29 cellular contexts compared by ENCODE assay signal in genomic region chr13:36865265-36865664, GRCh38.
"Had no signal": no experiment of that assay in that cellular context is flagged by ENCODE, and none has a peak within 500 bp of the region (broad histone marks: within the 10 kb centered on the region; RNA-seq: fewer than 3 reads in every experiment).

No MANE protein-coding gene starts in this region.

- H3K36me3 ChIP-seq: transverse colon, upper lobe of right lung, uterus, vagina had no signal

- FAIRE-seq: urothelium cell line had no signal

- H3K9me3 ChIP-seq: stomach, suprapubic skin, testis, thoracic aorta, thyroid gland, tibial artery, tibial nerve, transverse colon, upper lobe of left lung, upper lobe of right lung, uterus, vagina had no signal

- H3K27me3 Mint-ChIP-seq: type B pancreatic cell had no signal

- DNase-seq: stimulated activated CD4-positive, alpha-beta T cell treated with anti-CD3 and anti-CD28 coated beads, Interleukin-2, amount 100 ng/mL, for 48 hours; stimulated activated CD4-positive, alpha-beta T cell treated with anti-CD3 and anti-CD28 coated beads, Interleukin-4, amount 100 ng/mL, for 1 hour; stimulated activated CD4-positive, alpha-beta T cell treated with anti-CD3 and anti-CD28 coated beads, Interleukin-4, amount 100 ng/mL, for 24 hours; stimulated activated CD4-positive, alpha-beta T cell treated with anti-CD3 and anti-CD28 coated beads, Interleukin-4, amount 100 ng/mL, for 4 hours; stimulated activated CD8-positive, alpha-beta memory T cell treated with anti-CD3 and anti-CD28 coated beads, Interleukin-4, amount 100 ng/mL, for 48 hours; stimulated activated naive B cell treated with anti-CD40 and anti-IgM and Interleukin-4, amounts not matched to agents 10 μg/mL and 1 μg/mL and 100 μg/mL, for 72 hours; stimulated activated naive CD4-positive, alpha-beta T cell; stimulated activated naive CD4-positive, alpha-beta T cell treated with Interleukin-2 at 50 U/mL for 16 hours; stimulated activated naive CD8-positive, alpha-beta T cell treated with anti-CD3 and anti-CD28 coated beads, Interleukin-15, amount 100 ng/mL, for 72 hours; stimulated activated naive CD8-positive, alpha-beta T cell treated with anti-CD3 and anti-CD28 coated beads, Interleukin-15, Interleukin-2, amounts not matched to agents 100 U/mL and 50 U/mL, for 24 hours; stomach; substantia nigra; testis; thyroid gland; tibial artery; transverse colon; trophoblast cell; upper lobe of left lung; upper lobe of right lung; uterus had no signal

- H3K27me3 ChIP-seq: stomach, suprapubic skin, testis, thyroid gland, tibial artery, tibial nerve, transverse colon, upper lobe of left lung, upper lobe of right lung, uterus, vagina had no signal

- H3K4me3 ChIP-seq: stomach, suprapubic skin, testis, thoracic aorta, thyroid gland, tibial artery, tibial nerve, transverse colon, upper lobe of left lung, upper lobe of right lung, uterus, vagina had no signal

- H3K27ac ChIP-seq: stomach, suprapubic skin, testis, thoracic aorta, thyroid gland, tibial artery, tibial nerve, transverse colon, upper lobe of left lung, upper lobe of right lung, uterus, vagina had no signal

- H3K4me3 Mint-ChIP-seq: stimulated activated effector memory CD8-positive, alpha-beta T cell treated with anti-CD3 and anti-CD28 coated beads, Interleukin-12 subunit alpha, Interleukin-12 subunit beta, amount 100 ng/mL, for 72 hours; stimulated activated memory B cell treated with anti-CD40 and anti-IgM and Interleukin-4, amounts not matched to agents 10 μg/mL and 1 μg/mL and 100 μg/mL, for 72 hours; stimulated activated naive B cell treated with anti-CD40 and anti-IgM and Interleukin-4, amounts not matched to agents 10 μg/mL and 1 μg/mL and 100 μg/mL, for 72 hours; stimulated activated naive CD8-positive, alpha-beta T cell treated with anti-CD3 and anti-CD28 coated beads, Interleukin-15, amount 100 ng/mL, for 72 hours; stimulated activated naive CD8-positive, alpha-beta T cell treated with anti-CD3 and anti-CD28 coated beads, Interleukin-15, Interleukin-2, amounts not matched to agents 100 ng/mL and 50 ng/mL, for 24 hours; type B pancreatic cell had no signal

- ATAC-seq: stimulated activated effector memory CD8-positive, alpha-beta T cell treated with anti-CD3 and anti-CD28 coated beads, Interleukin-12 subunit alpha, Interleukin-12 subunit beta, amount 100 ng/mL, for 72 hours; stimulated activated memory B cell treated with anti-CD40 and anti-IgM and Interleukin-4, amounts not matched to agents 10 μg/mL and 1 μg/mL and 100 μg/mL, for 72 hours; stimulated activated naive B cell treated with anti-CD40 and anti-IgM and Interleukin-4, amounts not matched to agents 10 μg/mL and 1 μg/mL and 100 μg/mL, for 72 hours; stimulated activated naive CD8-positive, alpha-beta T cell treated with anti-CD3 and anti-CD28 coated beads, Interleukin-15, amount 100 ng/mL, for 72 hours; stimulated activated naive CD8-positive, alpha-beta T cell treated with anti-CD3 and anti-CD28 coated beads, Interleukin-15, Interleukin-2, amounts not matched to agents 100 U/mL and 50 U/mL, for 24 hours; upper lobe of right lung had no signal

- H3K4me1 Mint-ChIP-seq: stimulated activated effector memory CD8-positive, alpha-beta T cell treated with anti-CD3 and anti-CD28 coated beads, Interleukin-12 subunit alpha, Interleukin-12 subunit beta, amount 100 ng/mL, for 72 hours; stimulated activated memory B cell treated with anti-CD40 and anti-IgM and Interleukin-4, amounts not matched to agents 10 μg/mL and 1 μg/mL and 100 μg/mL, for 72 hours; stimulated activated naive B cell treated with anti-CD40 and anti-IgM and Interleukin-4, amounts not matched to agents 10 μg/mL and 1 μg/mL and 100 μg/mL, for 72 hours had no signal

- H3K9me3 Mint-ChIP-seq: stimulated activated effector memory CD8-positive, alpha-beta T cell treated with anti-CD3 and anti-CD28 coated beads, Interleukin-12 subunit alpha, Interleukin-12 subunit beta, amount 100 ng/mL, for 72 hours; stimulated activated memory B cell treated with anti-CD40 and anti-IgM and Interleukin-4, amounts not matched to agents 10 μg/mL and 1 μg/mL and 100 μg/mL, for 72 hours; stimulated activated naive B cell treated with anti-CD40 and anti-IgM and Interleukin-4, amounts not matched to agents 10 μg/mL and 1 μg/mL and 100 μg/mL, for 72 hours; stimulated activated naive CD8-positive, alpha-beta T cell treated with anti-CD3 and anti-CD28 coated beads, Interleukin-15, amount 100 ng/mL, for 72 hours; stimulated activated naive CD8-positive, alpha-beta T cell treated with anti-CD3 and anti-CD28 coated beads, Interleukin-15, Interleukin-2, amounts not matched to agents 100 ng/mL and 50 ng/mL, for 24 hours; type B pancreatic cell had no signal

- H3K4me1 ChIP-seq: suprapubic skin, testis, thyroid gland, tibial artery, tibial nerve, upper lobe of left lung, upper lobe of right lung, uterus, vagina had no signal

- H3K27ac Mint-ChIP-seq: stimulated activated effector memory CD8-positive, alpha-beta T cell treated with anti-CD3 and anti-CD28 coated beads, Interleukin-12 subunit alpha, Interleukin-12 subunit beta, amount 100 ng/mL, for 72 hours; stimulated activated memory B cell treated with anti-CD40 and anti-IgM and Interleukin-4, amounts not matched to agents 10 μg/mL and 1 μg/mL and 100 μg/mL, for 72 hours; stimulated activated naive B cell treated with anti-CD40 and anti-IgM and Interleukin-4, amounts not matched to agents 10 μg/mL and 1 μg/mL and 100 μg/mL, for 72 hours; stimulated activated naive CD8-positive, alpha-beta T cell treated with anti-CD3 and anti-CD28 coated beads, Interleukin-15, amount 100 ng/mL, for 72 hours; stimulated activated naive CD8-positive, alpha-beta T cell treated with anti-CD3 and anti-CD28 coated beads, Interleukin-15, Interleukin-2, amounts not matched to agents 100 ng/mL and 50 ng/mL, for 24 hours; type B pancreatic cell had no signal

- H3K36me3 Mint-ChIP-seq: stimulated activated effector memory CD8-positive, alpha-beta T cell treated with anti-CD3 and anti-CD28 coated beads, Interleukin-12 subunit alpha, Interleukin-12 subunit beta, amount 100 ng/mL, for 72 hours; stimulated activated memory B cell treated with anti-CD40 and anti-IgM and Interleukin-4, amounts not matched to agents 10 μg/mL and 1 μg/mL and 100 μg/mL, for 72 hours; stimulated activated naive B cell treated with anti-CD40 and anti-IgM and Interleukin-4, amounts not matched to agents 10 μg/mL and 1 μg/mL and 100 μg/mL, for 72 hours had no signal
